Comparison of ENCODE assay signal across 7 cellular contexts in genomic region chr6:50135968-50136367, GRCh38.
"Had no signal": no experiment of that assay in that cellular context is flagged by ENCODE, and none has a peak within 500 bp of the region (broad histone marks: within the 10 kb centered on the region; RNA-seq: fewer than 3 reads in every experiment).

No MANE protein-coding gene starts in this region.

- FAIRE-seq: G401.6, GM12891, GM12892, GM18507, GM19239 had no signal

- DNase-seq: GDM1, GF-D8 had no signal
